ENCODE assay signal across 8 cellular contexts in the genomic region with DNA sequence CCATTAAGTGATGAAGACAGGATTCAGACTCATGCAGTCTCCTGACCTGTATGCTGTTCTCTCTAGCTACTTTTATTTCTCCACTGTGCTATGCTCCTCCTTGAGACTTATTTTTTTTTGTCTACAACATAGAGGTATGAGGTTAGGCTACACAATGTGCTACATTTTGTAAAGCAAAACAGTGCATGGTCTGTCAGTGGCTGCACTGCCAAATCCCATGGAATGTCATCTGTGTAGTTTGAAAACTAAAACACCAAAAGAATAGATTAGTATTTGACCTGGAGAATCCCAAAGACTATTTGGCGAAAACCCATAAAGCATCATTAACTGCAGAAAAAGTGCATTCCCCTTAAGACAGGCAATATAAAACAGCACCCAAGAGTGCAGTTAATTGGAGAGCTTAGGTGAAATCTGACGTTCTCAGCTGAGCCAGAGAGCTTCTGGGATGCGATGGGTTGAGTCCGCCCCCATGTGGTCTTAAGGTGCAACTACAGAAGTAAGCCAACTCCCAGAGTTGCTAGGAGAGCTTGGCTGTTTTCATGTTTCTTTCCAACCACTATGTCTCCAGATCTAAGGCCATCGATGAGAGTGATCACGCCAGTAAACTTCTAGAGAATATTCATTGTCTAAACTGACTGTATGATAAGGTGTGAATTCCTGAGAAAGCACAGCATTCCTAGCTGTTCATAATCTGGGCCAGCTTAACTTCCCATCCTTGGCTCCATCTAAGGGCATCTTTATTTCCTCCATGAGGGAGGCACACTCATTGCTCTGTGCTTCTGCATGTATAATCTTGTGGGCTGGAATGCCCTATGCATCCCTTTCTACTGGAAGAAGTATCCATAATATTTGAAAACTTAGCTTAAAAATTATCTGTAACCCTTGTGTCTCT. TPM values are rescaled to one million over a fixed set of nuclear protein-coding genes. Genes with fewer than 3 reads are reported as not detected.
DNase-seq lines count a peak whose midpoint lies in the region; ATAC-seq and TF ChIP-seq lines count a peak whose summit lies in the region.

No MANE protein-coding gene starts in this region.

- H3K4me1 Mint-ChIP-seq in activated naive CD4-positive, alpha-beta T cell treated with anti-CD3 and anti-CD28 coated beads for 36 hours (ENCODE audit: low read depth) = no peaks in the 10 kb centered on the region
- no peaks in the 10 kb centered on the region for H3K4me1 Mint-ChIP-seq in glutamatergic neuron (ENCODE audit: low read depth, unreplicated experiment)

- intact Hi-C loops in Panc1 (cut with micrococcal nuclease; ENCODE audit: unreplicated experiment) = loop anchor here (1.0 to 5.0 kb wide), 3 partner anchors 44 to 165 kb away; no protein-coding TSS in a partner anchor
- intact Hi-C loops in activated naive CD4-positive, alpha-beta T cell treated with anti-CD3 and anti-CD28 coated beads for 36 hours (cut with micrococcal nuclease) = loop anchor here (1.0 kb wide), 4 partner anchors 44 to 1207 kb away; no protein-coding TSS in a partner anchor

- TF ChIP-seq CTCF in Panc1 (IDR thresholded peaks at IDR 0.05) (peak; percentile 94), glutamatergic neuron (IDR thresholded peaks at IDR 0.05; ENCODE audit: partially characterized antibody, unreplicated experiment) (peak; percentile 93)

- ATAC-seq in GM21576 (IDR thresholded peaks at IDR 0.05; ENCODE audit: unreplicated experiment) = peak; percentile 90
- ATAC-seq in Panc1 = peak; percentile 94

- POLR2A ChIA-PET in Panc1 (lab: Charles Lee) = no interaction called here

- BruUV-seq in Panc1 (replicated peaks; lab: Mats Ljungman, UMichigan) = no TSS peak

- H3K36me3 ChIP-seq in Panc1 (ENCODE audit: control insufficient read depth, insufficient read depth, low read length) = no peaks in the 10 kb centered on the region; the same call in 1 of the 2 replicates

- no peaks in the 10 kb centered on the region for H3K4me1 ChIP-seq in Panc1 (ENCODE audit: control insufficient read depth, insufficient read depth, low read length)

- no peak overlapping the region for H3K4me3 Mint-ChIP-seq in activated naive CD4-positive, alpha-beta T cell treated with anti-CD3 and anti-CD28 coated beads for 36 hours
- no peak overlapping the region for H3K4me3 Mint-ChIP-seq in glutamatergic neuron (ENCODE audit: unreplicated experiment)

- H3K9me3 ChIP-seq in Panc1 (ENCODE audit: control insufficient read depth, insufficient read depth, low read depth, low read length) = no peaks in the 10 kb centered on the region

- no peaks in the 10 kb centered on the region for H3K36me3 Mint-ChIP-seq in activated naive CD4-positive, alpha-beta T cell treated with anti-CD3 and anti-CD28 coated beads for 36 hours (ENCODE audit: low read depth)
- H3K36me3 Mint-ChIP-seq in glutamatergic neuron (ENCODE audit: unreplicated experiment) = no peaks in the 10 kb centered on the region

- no peak overlapping the region for H3K27ac ChIP-seq in Panc1 (ENCODE audit: low read length)

- no peaks in the 10 kb centered on the region for H3K9me3 Mint-ChIP-seq in activated naive CD4-positive, alpha-beta T cell treated with anti-CD3 and anti-CD28 coated beads for 36 hours
- H3K9me3 Mint-ChIP-seq in glutamatergic neuron (ENCODE audit: unreplicated experiment) = no peaks in the 10 kb centered on the region

- H3K4me3 ChIP-seq in Panc1 (ENCODE audit: low read depth in 2 of 2, low read length in 2 of 2) = no peak overlapping the region

- no peaks in the 10 kb centered on the region for H3K27me3 Mint-ChIP-seq in activated naive CD4-positive, alpha-beta T cell treated with anti-CD3 and anti-CD28 coated beads for 36 hours (ENCODE audit: low read depth)
- peaks cover 1% of the 10 kb centered on the region for H3K27me3 Mint-ChIP-seq in glutamatergic neuron (ENCODE audit: unreplicated experiment)

- in situ Hi-C loops in Panc1 (cut with HindIII; ENCODE audit: low pct_unique_long_range_greater_than_20kb, low sequenced_read_pairs) = no loop called here

- DNase-seq in GDM1 (lab: John Stamatoyannopoulos, UW) (peak; percentile 24), HuH-7 (ENCODE audit: low spot score) (peak; percentile 42), Panc1 (ENCODE audit: low read depth, low spot score) (peak; percentile 46), glutamatergic neuron (peak; percentile 54), pons (ENCODE audit: low spot score) (peak; percentile 87), GOT3 (lab: John Stamatoyannopoulos, UW) (no peak)
- peak; percentile 68 for DNase-seq in activated naive CD4-positive, alpha-beta T cell treated with anti-CD3 and anti-CD28 coated beads for 36 hours

- H3K27ac Mint-ChIP-seq in activated naive CD4-positive, alpha-beta T cell treated with anti-CD3 and anti-CD28 coated beads for 36 hours = no peak overlapping the region
- H3K27ac Mint-ChIP-seq in glutamatergic neuron (ENCODE audit: unreplicated experiment) = no peak overlapping the region

- CTCF ChIA-PET in Panc1 (lab: Charles Lee) = interaction anchor here (0.6 to 1.5 kb wide), 11 partner anchors 16 to 390 kb away, joined by 3 to 30 read pairs (median 3); no protein-coding TSS in a partner anchor
- CTCF ChIA-PET in activated naive CD4-positive, alpha-beta T cell treated with anti-CD3 and anti-CD28 coated beads for 36 hours (lab: Charles Lee) = interaction anchor here (0.6 to 6.7 kb wide), 43 partner anchors 10 to 1342 kb away, joined by 3 to 95 read pairs (median 4); partner anchors contain the start of gene HOOK1

- H3K27me3 ChIP-seq in Panc1 (ENCODE audit: control insufficient read depth, insufficient read depth, low read length) = peaks cover 14% of the 10 kb centered on the region; the same call in 1 of the 2 replicates

RNA-seq across cellular contexts. Expression of gene CYP2J2, which starts 20.7 kb away (rescaled TPM):
- total RNA-seq in Panc1 (2021; ENCODE audit: unreplicated experiment) (not detected), glutamatergic neuron (ENCODE audit: unreplicated experiment) (not detected)
- polyA plus RNA-seq in Panc1 (2012; ENCODE audit: insufficient read length) = not detected
- total RNA-seq in activated naive CD4-positive, alpha-beta T cell treated with anti-CD3 and anti-CD28 coated beads for 36 hours = 1 to 10 TPM; 2.3 to 2.6 TPM
